2 cellular contexts compared by ENCODE assay signal in the genomic region with DNA sequence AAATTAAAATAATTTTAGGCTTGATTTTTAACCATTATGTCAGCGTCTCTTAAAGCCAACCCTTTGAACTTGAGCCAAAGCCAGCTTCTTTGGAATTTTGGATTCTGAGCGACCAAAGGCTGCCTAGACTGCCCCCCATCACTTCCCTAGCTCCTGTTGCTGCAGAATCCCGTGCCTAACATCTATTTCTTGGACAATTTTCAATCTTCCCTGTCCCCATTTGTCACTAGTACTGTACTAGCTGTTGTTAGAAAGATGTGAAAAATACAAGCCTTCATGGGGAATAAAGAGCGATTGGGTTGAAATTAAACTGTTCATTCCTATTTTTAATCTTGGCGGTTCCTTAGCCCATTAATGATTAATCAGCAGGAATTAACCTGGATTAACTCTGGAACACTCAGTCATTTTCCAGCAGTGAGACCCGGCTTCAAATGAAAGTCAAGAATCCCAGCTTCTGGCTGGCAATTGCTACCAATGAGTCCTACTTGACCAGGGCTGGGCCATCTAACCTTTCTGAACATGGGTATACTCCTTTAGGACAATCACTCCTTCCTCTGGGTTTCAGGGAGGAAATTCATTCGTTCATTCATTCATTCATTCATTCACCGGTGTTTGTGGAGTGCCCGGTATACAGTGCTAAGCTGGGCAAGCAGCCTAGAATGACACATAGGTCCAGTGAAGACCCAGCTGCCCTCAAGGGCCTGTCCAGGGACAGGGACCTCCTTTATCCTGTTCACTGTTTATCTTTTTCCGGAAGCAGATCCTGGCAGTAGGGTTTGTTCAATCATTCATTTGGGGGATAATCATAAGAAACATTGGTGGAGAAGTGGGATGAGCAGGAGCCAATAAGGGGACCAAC.
TF ChIP-seq lines count a peak whose summit lies in the region.

No MANE protein-coding gene starts in this region.

TF ChIP-seq in HepG2, 621 proteins besides CTCF, POLR2A, EP300 and RAD21 (continues in another document):
- TF ChIP-seq ZNF225 (CRISPR knock-in tag; IDR thresholded peaks at IDR 0.05) (peak; percentile 16; the same call in 1 of the 2 replicates), ATF4 (CRISPR knock-in tag; IDR thresholded peaks at IDR 0.05) (no peak), ZNF335 (CRISPR knock-in tag; IDR thresholded peaks at IDR 0.05) (0 out of 2 replicates have a peak, but pooled peaks have one; percentile 37), HMGXB3 (CRISPR knock-in tag; IDR thresholded peaks at IDR 0.05; ENCODE audit: borderline replicate concordance) (no peak; the same call in 1 of the 2 replicates), ZNF569 (CRISPR knock-in tag; IDR thresholded peaks at IDR 0.05; ENCODE audit: borderline replicate concordance) (peak; percentile 24; the same call in 1 of the 2 replicates), MYNN (CRISPR knock-in tag; IDR thresholded peaks at IDR 0.05; ENCODE audit: low read depth) (0 out of 2 replicates have a peak, but pooled peaks have one; percentile 17), ZNF558 (CRISPR knock-in tag; IDR thresholded peaks at IDR 0.05; ENCODE audit: borderline replicate concordance) (no peak), ZNF24 (IDR thresholded peaks at IDR 0.05) (peak; percentile 97), HDAC6 (IDR thresholded peaks at IDR 0.05; ENCODE audit: low read depth, low read length) (no peak), ZNF775 (CRISPR knock-in tag; IDR thresholded peaks at IDR 0.05; ENCODE audit: borderline replicate concordance) (0 out of 2 replicates have a peak, but pooled peaks have one; percentile 65), MAFK (conservative IDR thresholded peaks at IDR 0.05 in 1 of 2, IDR thresholded peaks at IDR 0.05 in 1 of 2; ENCODE audit: low read length in 2 of 2) (peak; percentile 78 to 79), ZNF614 (CRISPR knock-in tag; IDR thresholded peaks at IDR 0.05; ENCODE audit: borderline replicate concordance) (no peak), HNF4A (CRISPR knock-in tag; IDR thresholded peaks at IDR 0.05) (no peak), ZBTB3 (CRISPR knock-in tag; IDR thresholded peaks at IDR 0.05; ENCODE audit: borderline replicate concordance, low read depth) (no peak), ATAD3A (CRISPR knock-in tag; IDR thresholded peaks at IDR 0.05) (0 out of 2 replicates have a peak, but pooled peaks have one; percentile 7), KMT2B (CRISPR knock-in tag; IDR thresholded peaks at IDR 0.05) (peak; percentile 9)

TF ChIP-seq in SK-N-SH, 30 proteins besides CTCF, POLR2A, EP300 and RAD21:
- no peak for TF ChIP-seq RCOR1 (IDR thresholded peaks at IDR 0.05; ENCODE audit: low read length)
- TF ChIP-seq USF2 (IDR thresholded peaks at IDR 0.05; ENCODE audit: borderline replicate concordance, low read depth, low read length), result no peak
- no peak for TF ChIP-seq GATA2 (CRISPR knock-in tag; IDR thresholded peaks at IDR 0.05)
- TF ChIP-seq CHD2 (IDR thresholded peaks at IDR 0.05; ENCODE audit: low read length, partially characterized antibody), result no peak
- no peak for TF ChIP-seq YY1 (IDR thresholded peaks at IDR 0.05; ENCODE audit: low read depth)
